Comparison of ENCODE assay signal across 1 cellular context in genomic region chr4:8146158-8146557, GRCh38.
TF ChIP-seq lines count a peak whose summit lies in the region.

No MANE protein-coding gene starts in this region.

TF ChIP-seq in HCT116, 20 proteins besides CTCF, POLR2A, EP300 and RAD21 (continued from another document):
- no peak for TF ChIP-seq ZBTB33 (IDR thresholded peaks at IDR 0.05; ENCODE audit: extremely low read depth, insufficient replicate concordance, low read length)
- no peak for TF ChIP-seq POLR2AphosphoS5 (IDR thresholded peaks at IDR 0.05; ENCODE audit: low read depth, low read length)
- no peak for TF ChIP-seq EGR1 (IDR thresholded peaks at IDR 0.05; ENCODE audit: low read depth)
- no peak for TF ChIP-seq CEBPB (IDR thresholded peaks at IDR 0.05; ENCODE audit: low read depth)
- no peak for TF ChIP-seq ZNF274 (IDR thresholded peaks at IDR 0.05; ENCODE audit: low read depth, low read length)
- TF ChIP-seq SRF (IDR thresholded peaks at IDR 0.05; ENCODE audit: low read depth): no peak
- TF ChIP-seq YY1 (IDR thresholded peaks at IDR 0.05; ENCODE audit: extremely low read depth, insufficient replicate concordance, low read depth, low read length): no peak
- no peak for TF ChIP-seq ATF3 (IDR thresholded peaks at IDR 0.05)
- TF ChIP-seq FOSL1 (IDR thresholded peaks at IDR 0.05; ENCODE audit: low read depth): no peak
- no peak for TF ChIP-seq SIN3A (IDR thresholded peaks at IDR 0.05; ENCODE audit: low read depth)
- TF ChIP-seq MAX (IDR thresholded peaks at IDR 0.05): no peak
- TF ChIP-seq ELF1 (IDR thresholded peaks at IDR 0.05; ENCODE audit: borderline replicate concordance, low read depth): no peak
